ENCODE assay signal across 1 cellular context in genomic region chr22:19713650-19714319, GRCh38.
TF ChIP-seq lines count a peak whose summit lies in the region.

No MANE protein-coding gene starts in this region.

TF ChIP-seq in K562, 482 proteins besides CTCF, POLR2A, EP300 and RAD21 (continued from another document and continues in another):
- TF ChIP-seq HNRNPL (IDR thresholded peaks at IDR 0.05; ENCODE audit: low read depth, low read length): peak; percentile 53; the same call in 1 of the 2 replicates
- TF ChIP-seq NR4A1 (CRISPR knock-in tag; IDR thresholded peaks at IDR 0.05): no peak
- TF ChIP-seq NR4A1 (tag; IDR thresholded peaks at IDR 0.05): 0 out of 2 replicates have a peak, but pooled peaks have one; percentile 58
- TF ChIP-seq, protein P1, sequence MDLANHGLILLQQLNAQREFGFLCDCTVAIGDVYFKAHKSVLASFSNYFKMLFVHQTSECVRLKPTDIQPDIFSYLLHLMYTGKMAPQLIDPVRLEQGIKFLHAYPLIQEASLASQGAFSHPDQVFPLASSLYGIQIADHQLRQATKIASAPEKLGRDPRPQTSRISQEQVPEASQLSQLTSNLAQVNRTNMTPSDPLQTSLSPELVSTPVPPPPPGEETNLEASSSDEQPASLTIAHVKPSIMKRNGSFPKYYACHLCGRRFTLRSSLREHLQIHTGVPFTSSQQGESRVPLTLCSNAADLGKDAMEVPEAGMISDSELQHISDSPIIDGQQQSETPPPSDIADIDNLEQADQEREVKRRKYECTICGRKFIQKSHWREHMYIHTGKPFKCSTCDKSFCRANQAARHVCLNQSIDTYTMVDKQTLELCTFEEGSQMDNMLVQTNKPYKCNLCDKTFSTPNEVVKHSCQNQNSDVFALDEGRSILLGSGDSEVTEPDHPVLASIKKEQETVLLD (IDR thresholded peaks at IDR 0.05): peak; percentile 46; the same call in 1 of the 2 replicates
- TF ChIP-seq KLF10 (CRISPR knock-in tag; IDR thresholded peaks at IDR 0.05): no peak
- TF ChIP-seq ZNF764 (CRISPR knock-in tag; IDR thresholded peaks at IDR 0.05; ENCODE audit: low read depth): no peak
- TF ChIP-seq PHF21A (IDR thresholded peaks at IDR 0.05; ENCODE audit: borderline replicate concordance, low read depth): peak; percentile 47; the same call in 1 of the 2 replicates
- TF ChIP-seq, protein P2, sequence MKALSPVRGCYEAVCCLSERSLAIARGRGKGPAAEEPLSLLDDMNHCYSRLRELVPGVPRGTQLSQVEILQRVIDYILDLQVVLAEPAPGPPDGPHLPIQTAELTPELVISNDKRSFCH (CRISPR knock-in tag; IDR thresholded peaks at IDR 0.05): no peak
- TF ChIP-seq, protein P2 (tag; IDR thresholded peaks at IDR 0.05): no peak
- peak; percentile 95 for TF ChIP-seq CHD4 (IDR thresholded peaks at IDR 0.05; ENCODE audit: insufficient read depth, insufficient replicate concordance, low read depth, low read length, poor library complexity, severe bottlenecking)
- TF ChIP-seq, protein P3, sequence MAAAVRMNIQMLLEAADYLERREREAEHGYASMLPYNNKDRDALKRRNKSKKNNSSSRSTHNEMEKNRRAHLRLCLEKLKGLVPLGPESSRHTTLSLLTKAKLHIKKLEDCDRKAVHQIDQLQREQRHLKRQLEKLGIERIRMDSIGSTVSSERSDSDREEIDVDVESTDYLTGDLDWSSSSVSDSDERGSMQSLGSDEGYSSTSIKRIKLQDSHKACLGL (CRISPR knock-in tag; IDR thresholded peaks at IDR 0.05; ENCODE audit: borderline replicate concordance, poor library complexity, severe bottlenecking): peak; percentile 14
- no peak for TF ChIP-seq YY1 (IDR thresholded peaks at IDR 0.05; ENCODE audit: borderline replicate concordance in 1 of 3, control insufficient read depth in 1 of 3, extremely low read depth in 1 of 3, insufficient read depth in 3 of 3, insufficient read length in 1 of 3, insufficient replicate concordance in 2 of 3, low read depth in 1 of 3, low read length in 2 of 3)
- peak in 1 of 2 experiments; percentile 75; a peak in 1 of 4 replicates for TF ChIP-seq UBTF (IDR thresholded peaks at IDR 0.05; ENCODE audit: borderline replicate concordance in 1 of 2, low read depth in 2 of 2, low read length in 2 of 2)
- TF ChIP-seq, protein P4, sequence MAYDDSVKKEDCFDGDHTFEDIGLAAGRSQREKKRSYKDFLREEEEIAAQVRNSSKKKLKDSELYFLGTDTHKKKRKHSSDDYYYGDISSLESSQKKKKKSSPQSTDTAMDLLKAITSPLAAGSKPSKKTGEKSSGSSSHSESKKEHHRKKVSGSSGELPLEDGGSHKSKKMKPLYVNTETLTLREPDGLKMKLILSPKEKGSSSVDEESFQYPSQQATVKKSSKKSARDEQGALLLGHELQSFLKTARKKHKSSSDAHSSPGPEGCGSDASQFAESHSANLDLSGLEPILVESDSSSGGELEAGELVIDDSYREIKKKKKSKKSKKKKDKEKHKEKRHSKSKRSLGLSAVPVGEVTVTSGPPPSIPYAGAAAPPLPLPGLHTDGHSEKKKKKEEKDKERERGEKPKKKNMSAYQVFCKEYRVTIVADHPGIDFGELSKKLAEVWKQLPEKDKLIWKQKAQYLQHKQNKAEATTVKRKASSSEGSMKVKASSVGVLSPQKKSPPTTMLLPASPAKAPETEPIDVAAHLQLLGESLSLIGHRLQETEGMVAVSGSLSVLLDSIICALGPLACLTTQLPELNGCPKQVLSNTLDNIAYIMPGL (CRISPR knock-in tag; IDR thresholded peaks at IDR 0.05): peak; percentile 68
- TF ChIP-seq MTF1 (CRISPR knock-in tag; IDR thresholded peaks at IDR 0.05; ENCODE audit: borderline replicate concordance): no peak
- no peak for TF ChIP-seq ELF2 (CRISPR knock-in tag; IDR thresholded peaks at IDR 0.05)
- TF ChIP-seq PHF20 (IDR thresholded peaks at IDR 0.05; ENCODE audit: partially characterized antibody): peak; percentile 79
- TF ChIP-seq BCL6 (CRISPR knock-in tag; IDR thresholded peaks at IDR 0.05): no peak
- peak; percentile 30; the same call in 1 of the 2 replicates for TF ChIP-seq ZBED1 (IDR thresholded peaks at IDR 0.05)
- peak; percentile 43; the same call in 1 of the 2 replicates for TF ChIP-seq LARP7 (IDR thresholded peaks at IDR 0.05)
- TF ChIP-seq NRF1 (conservative IDR thresholded peaks at IDR 0.05 in 1 of 2, IDR thresholded peaks at IDR 0.05 in 1 of 2): peak; percentile 18 to 36; a peak in 2 of 4 replicates
- TF ChIP-seq KDM5B (IDR thresholded peaks at IDR 0.05; ENCODE audit: insufficient replicate concordance, low read depth, low read length): peak; percentile 40
- TF ChIP-seq SIN3A (IDR thresholded peaks at IDR 0.05; ENCODE audit: borderline replicate concordance in 2 of 2, control insufficient read depth in 1 of 2, low read depth in 2 of 2, low read length in 2 of 2): no peak
- TF ChIP-seq MCM3 (IDR thresholded peaks at IDR 0.05): no peak
- no peak for TF ChIP-seq POLR2G (IDR thresholded peaks at IDR 0.05; ENCODE audit: low read depth, low read length)
- TF ChIP-seq RHOXF2B (CRISPR knock-in tag; conservative IDR thresholded peaks at IDR 0.05): peak; percentile 92
- TF ChIP-seq, protein P5, sequence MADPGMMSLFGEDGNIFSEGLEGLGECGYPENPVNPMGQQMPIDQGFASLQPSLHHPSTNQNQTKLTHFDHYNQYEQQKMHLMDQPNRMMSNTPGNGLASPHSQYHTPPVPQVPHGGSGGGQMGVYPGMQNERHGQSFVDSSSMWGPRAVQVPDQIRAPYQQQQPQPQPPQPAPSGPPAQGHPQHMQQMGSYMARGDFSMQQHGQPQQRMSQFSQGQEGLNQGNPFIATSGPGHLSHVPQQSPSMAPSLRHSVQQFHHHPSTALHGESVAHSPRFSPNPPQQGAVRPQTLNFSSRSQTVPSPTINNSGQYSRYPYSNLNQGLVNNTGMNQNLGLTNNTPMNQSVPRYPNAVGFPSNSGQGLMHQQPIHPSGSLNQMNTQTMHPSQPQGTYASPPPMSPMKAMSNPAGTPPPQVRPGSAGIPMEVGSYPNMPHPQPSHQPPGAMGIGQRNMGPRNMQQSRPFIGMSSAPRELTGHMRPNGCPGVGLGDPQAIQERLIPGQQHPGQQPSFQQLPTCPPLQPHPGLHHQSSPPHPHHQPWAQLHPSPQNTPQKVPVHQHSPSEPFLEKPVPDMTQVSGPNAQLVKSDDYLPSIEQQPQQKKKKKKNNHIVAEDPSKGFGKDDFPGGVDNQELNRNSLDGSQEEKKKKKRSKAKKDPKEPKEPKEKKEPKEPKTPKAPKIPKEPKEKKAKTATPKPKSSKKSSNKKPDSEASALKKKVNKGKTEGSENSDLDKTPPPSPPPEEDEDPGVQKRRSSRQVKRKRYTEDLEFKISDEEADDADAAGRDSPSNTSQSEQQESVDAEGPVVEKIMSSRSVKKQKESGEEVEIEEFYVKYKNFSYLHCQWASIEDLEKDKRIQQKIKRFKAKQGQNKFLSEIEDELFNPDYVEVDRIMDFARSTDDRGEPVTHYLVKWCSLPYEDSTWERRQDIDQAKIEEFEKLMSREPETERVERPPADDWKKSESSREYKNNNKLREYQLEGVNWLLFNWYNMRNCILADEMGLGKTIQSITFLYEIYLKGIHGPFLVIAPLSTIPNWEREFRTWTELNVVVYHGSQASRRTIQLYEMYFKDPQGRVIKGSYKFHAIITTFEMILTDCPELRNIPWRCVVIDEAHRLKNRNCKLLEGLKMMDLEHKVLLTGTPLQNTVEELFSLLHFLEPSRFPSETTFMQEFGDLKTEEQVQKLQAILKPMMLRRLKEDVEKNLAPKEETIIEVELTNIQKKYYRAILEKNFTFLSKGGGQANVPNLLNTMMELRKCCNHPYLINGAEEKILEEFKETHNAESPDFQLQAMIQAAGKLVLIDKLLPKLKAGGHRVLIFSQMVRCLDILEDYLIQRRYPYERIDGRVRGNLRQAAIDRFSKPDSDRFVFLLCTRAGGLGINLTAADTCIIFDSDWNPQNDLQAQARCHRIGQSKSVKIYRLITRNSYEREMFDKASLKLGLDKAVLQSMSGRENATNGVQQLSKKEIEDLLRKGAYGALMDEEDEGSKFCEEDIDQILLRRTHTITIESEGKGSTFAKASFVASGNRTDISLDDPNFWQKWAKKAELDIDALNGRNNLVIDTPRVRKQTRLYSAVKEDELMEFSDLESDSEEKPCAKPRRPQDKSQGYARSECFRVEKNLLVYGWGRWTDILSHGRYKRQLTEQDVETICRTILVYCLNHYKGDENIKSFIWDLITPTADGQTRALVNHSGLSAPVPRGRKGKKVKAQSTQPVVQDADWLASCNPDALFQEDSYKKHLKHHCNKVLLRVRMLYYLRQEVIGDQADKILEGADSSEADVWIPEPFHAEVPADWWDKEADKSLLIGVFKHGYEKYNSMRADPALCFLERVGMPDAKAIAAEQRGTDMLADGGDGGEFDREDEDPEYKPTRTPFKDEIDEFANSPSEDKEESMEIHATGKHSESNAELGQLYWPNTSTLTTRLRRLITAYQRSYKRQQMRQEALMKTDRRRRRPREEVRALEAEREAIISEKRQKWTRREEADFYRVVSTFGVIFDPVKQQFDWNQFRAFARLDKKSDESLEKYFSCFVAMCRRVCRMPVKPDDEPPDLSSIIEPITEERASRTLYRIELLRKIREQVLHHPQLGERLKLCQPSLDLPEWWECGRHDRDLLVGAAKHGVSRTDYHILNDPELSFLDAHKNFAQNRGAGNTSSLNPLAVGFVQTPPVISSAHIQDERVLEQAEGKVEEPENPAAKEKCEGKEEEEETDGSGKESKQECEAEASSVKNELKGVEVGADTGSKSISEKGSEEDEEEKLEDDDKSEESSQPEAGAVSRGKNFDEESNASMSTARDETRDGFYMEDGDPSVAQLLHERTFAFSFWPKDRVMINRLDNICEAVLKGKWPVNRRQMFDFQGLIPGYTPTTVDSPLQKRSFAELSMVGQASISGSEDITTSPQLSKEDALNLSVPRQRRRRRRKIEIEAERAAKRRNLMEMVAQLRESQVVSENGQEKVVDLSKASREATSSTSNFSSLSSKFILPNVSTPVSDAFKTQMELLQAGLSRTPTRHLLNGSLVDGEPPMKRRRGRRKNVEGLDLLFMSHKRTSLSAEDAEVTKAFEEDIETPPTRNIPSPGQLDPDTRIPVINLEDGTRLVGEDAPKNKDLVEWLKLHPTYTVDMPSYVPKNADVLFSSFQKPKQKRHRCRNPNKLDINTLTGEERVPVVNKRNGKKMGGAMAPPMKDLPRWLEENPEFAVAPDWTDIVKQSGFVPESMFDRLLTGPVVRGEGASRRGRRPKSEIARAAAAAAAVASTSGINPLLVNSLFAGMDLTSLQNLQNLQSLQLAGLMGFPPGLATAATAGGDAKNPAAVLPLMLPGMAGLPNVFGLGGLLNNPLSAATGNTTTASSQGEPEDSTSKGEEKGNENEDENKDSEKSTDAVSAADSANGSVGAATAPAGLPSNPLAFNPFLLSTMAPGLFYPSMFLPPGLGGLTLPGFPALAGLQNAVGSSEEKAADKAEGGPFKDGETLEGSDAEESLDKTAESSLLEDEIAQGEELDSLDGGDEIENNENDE (IDR thresholded peaks at IDR 0.05; ENCODE audit: low read depth, low read length): peak; percentile 24
- TF ChIP-seq CBX2 (IDR thresholded peaks at IDR 0.05; ENCODE audit: insufficient read depth, low read length, poor library complexity, severe bottlenecking): peak; percentile 55
- TF ChIP-seq CHCHD3 (CRISPR knock-in tag; IDR thresholded peaks at IDR 0.05): peak; percentile 77; the same call in 1 of the 2 replicates
- TF ChIP-seq, protein P6, sequence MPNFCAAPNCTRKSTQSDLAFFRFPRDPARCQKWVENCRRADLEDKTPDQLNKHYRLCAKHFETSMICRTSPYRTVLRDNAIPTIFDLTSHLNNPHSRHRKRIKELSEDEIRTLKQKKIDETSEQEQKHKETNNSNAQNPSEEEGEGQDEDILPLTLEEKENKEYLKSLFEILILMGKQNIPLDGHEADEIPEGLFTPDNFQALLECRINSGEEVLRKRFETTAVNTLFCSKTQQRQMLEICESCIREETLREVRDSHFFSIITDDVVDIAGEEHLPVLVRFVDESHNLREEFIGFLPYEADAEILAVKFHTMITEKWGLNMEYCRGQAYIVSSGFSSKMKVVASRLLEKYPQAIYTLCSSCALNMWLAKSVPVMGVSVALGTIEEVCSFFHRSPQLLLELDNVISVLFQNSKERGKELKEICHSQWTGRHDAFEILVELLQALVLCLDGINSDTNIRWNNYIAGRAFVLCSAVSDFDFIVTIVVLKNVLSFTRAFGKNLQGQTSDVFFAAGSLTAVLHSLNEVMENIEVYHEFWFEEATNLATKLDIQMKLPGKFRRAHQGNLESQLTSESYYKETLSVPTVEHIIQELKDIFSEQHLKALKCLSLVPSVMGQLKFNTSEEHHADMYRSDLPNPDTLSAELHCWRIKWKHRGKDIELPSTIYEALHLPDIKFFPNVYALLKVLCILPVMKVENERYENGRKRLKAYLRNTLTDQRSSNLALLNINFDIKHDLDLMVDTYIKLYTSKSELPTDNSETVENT (CRISPR knock-in tag; IDR thresholded peaks at IDR 0.05): peak; percentile 55; the same call in 1 of the 2 replicates
